ENCODE assay signal across 13 cellular contexts in genomic region chr3:148307443-148307843, GRCh38.
DNase-seq lines count a peak whose midpoint lies in the region; ATAC-seq lines count a peak whose summit lies in the region.
"Had no signal": no experiment of that assay in that cellular context is flagged by ENCODE, and none has a peak within 500 bp of the region (broad histone marks: within the 10 kb centered on the region; RNA-seq: fewer than 3 reads in every experiment).

No MANE protein-coding gene starts in this region.

- no peak for DNase-seq in epidermal melanocyte (ENCODE audit: insufficient read length, low spot score)
- no peak for DNase-seq in NCI-H187 (lab: John Stamatoyannopoulos, UW)
- DNase-seq in NCI-H2107 treated with DMSO at 0.1 percent for 48 hours (lab: John Stamatoyannopoulos, UW; ENCODE audit: unreplicated experiment), result no peak
- DNase-seq in activated CD8-positive, alpha-beta T cell treated with anti-CD3 and anti-CD28 coated beads, Interleukin-2, amount 10 ng/mL, durations not matched to agents 7 days and 5 days, result no peak
- DNase-seq: amniotic stem cell, Caco-2, nucleus accumbens, SW 1271 had no signal

- no peaks in the 10 kb centered on the region for H3K27me3 Mint-ChIP-seq in activated CD8-positive, alpha-beta T cell treated with anti-CD3 and anti-CD28 coated beads, Interleukin-2, amount 10 ng/mL, durations not matched to agents 7 days and 5 days (ENCODE audit: low read depth)
- H3K27me3 Mint-ChIP-seq: central memory CD8-positive, alpha-beta T cell had no signal

- H3K36me3 Mint-ChIP-seq in activated CD8-positive, alpha-beta T cell treated with anti-CD3 and anti-CD28 coated beads, Interleukin-2, amount 10 ng/mL, durations not matched to agents 7 days and 5 days (ENCODE audit: low read depth), result no peaks in the 10 kb centered on the region

- H3K27ac Mint-ChIP-seq in activated CD8-positive, alpha-beta T cell treated with anti-CD3 and anti-CD28 coated beads, Interleukin-2, amount 10 ng/mL, durations not matched to agents 7 days and 5 days, result no peak overlapping the region

- CTCF ChIA-PET in activated CD8-positive, alpha-beta T cell treated with anti-CD3 and anti-CD28 coated beads, Interleukin-2, amount 10 ng/mL, durations not matched to agents 7 days and 5 days (lab: Charles Lee), result no interaction called here

- ATAC-seq in GM18520 (IDR thresholded peaks at IDR 0.05; ENCODE audit: unreplicated experiment) (peak; percentile 73), GM21381 (IDR thresholded peaks at IDR 0.05; ENCODE audit: unreplicated experiment) (peak; percentile 69), HG02885 (IDR thresholded peaks at IDR 0.05; ENCODE audit: poor library complexity, unreplicated experiment) (peak; percentile 80), HG03469 (IDR thresholded peaks at IDR 0.05; ENCODE audit: unreplicated experiment) (peak; percentile 50)
- no peak for ATAC-seq in activated CD8-positive, alpha-beta T cell treated with anti-CD3 and anti-CD28 coated beads, Interleukin-2, amount 10 ng/mL, durations not matched to agents 7 days and 5 days

- no peaks in the 10 kb centered on the region for H3K9me3 Mint-ChIP-seq in activated CD8-positive, alpha-beta T cell treated with anti-CD3 and anti-CD28 coated beads, Interleukin-2, amount 10 ng/mL, durations not matched to agents 7 days and 5 days (ENCODE audit: insufficient read depth)

- no peaks in the 10 kb centered on the region for H3K4me1 Mint-ChIP-seq in activated CD8-positive, alpha-beta T cell treated with anti-CD3 and anti-CD28 coated beads, Interleukin-2, amount 10 ng/mL, durations not matched to agents 7 days and 5 days (ENCODE audit: low read depth)
- H3K4me1 Mint-ChIP-seq: central memory CD8-positive, alpha-beta T cell had no signal

- no peak overlapping the region for H3K4me3 Mint-ChIP-seq in activated CD8-positive, alpha-beta T cell treated with anti-CD3 and anti-CD28 coated beads, Interleukin-2, amount 10 ng/mL, durations not matched to agents 7 days and 5 days
- H3K4me3 Mint-ChIP-seq: central memory CD8-positive, alpha-beta T cell had no signal

- POLR2A ChIA-PET in activated CD8-positive, alpha-beta T cell treated with anti-CD3 and anti-CD28 coated beads, Interleukin-2, amount 10 ng/mL, durations not matched to agents 7 days and 5 days (lab: Charles Lee), result no interaction called here
